In genomic region chr11:32775908-32776307, GRCh38 we compare ENCODE assay signal across 13 cellular contexts. TPM values are rescaled to one million over a fixed set of nuclear protein-coding genes. Genes with fewer than 3 reads are reported as not detected.
DNase-seq lines count a peak whose midpoint lies in the region; ATAC-seq and TF ChIP-seq lines count a peak whose summit lies in the region.
"Had no signal": no experiment of that assay in that cellular context is flagged by ENCODE, and none has a peak within 500 bp of the region (broad histone marks: within the 10 kb centered on the region; RNA-seq: fewer than 3 reads in every experiment).

No MANE protein-coding gene starts in this region.

- no peaks in the 10 kb centered on the region for H3K36me3 Mint-ChIP-seq in activated naive CD4-positive, alpha-beta T cell treated with anti-CD3 and anti-CD28 coated beads, Interleukin-2, amount 50 U/mL, for 24 hours
- no peaks in the 10 kb centered on the region for H3K36me3 Mint-ChIP-seq in activated B cell treated with CpG ODN at 0.5 μM for 24 hours (ENCODE audit: low read depth)
- H3K36me3 Mint-ChIP-seq in stimulated activated naive B cell treated with anti-CD40 and anti-IgM and Interleukin-4, amounts not matched to agents 10 μg/mL and 1 μg/mL and 100 μg/mL, for 72 hours = no peaks in the 10 kb centered on the region

- H3K4me3 Mint-ChIP-seq in activated naive CD4-positive, alpha-beta T cell treated with anti-CD3 and anti-CD28 coated beads, Interleukin-2, amount 50 U/mL, for 24 hours = peak overlapping the region; percentile 31
- peak overlapping the region; percentile 64 for H3K4me3 Mint-ChIP-seq in activated B cell treated with CpG ODN at 0.5 μM for 24 hours
- H3K4me3 Mint-ChIP-seq in stimulated activated naive B cell treated with anti-CD40 and anti-IgM and Interleukin-4, amounts not matched to agents 10 μg/mL and 1 μg/mL and 100 μg/mL, for 72 hours = peak overlapping the region; percentile 56 to 81

- DNase-seq in activated naive CD4-positive, alpha-beta T cell treated with Interleukin-2 at 50 U/mL for 16 hours = no peak
- no peak for DNase-seq in activated B cell treated with CpG ODN at 0.5 μM for 24 hours
- DNase-seq in stimulated activated naive B cell treated with anti-CD40 and anti-IgM and Interleukin-4, amounts not matched to agents 10 μg/mL and 1 μg/mL and 100 μg/mL, for 72 hours = no peak
- no peak for DNase-seq in midbrain (lab: John Stamatoyannopoulos, UW)
- DNase-seq: DMS53, NCI-H1092 treated with DMSO at 0.1 percent for 48 hours, RPMI8226 had no signal

- POLR2A ChIA-PET in activated B cell treated with CpG ODN at 0.5 μM for 24 hours (lab: Charles Lee) = no interaction called here

- H3K27ac Mint-ChIP-seq in activated naive CD4-positive, alpha-beta T cell treated with anti-CD3 and anti-CD28 coated beads, Interleukin-2, amount 50 U/mL, for 24 hours = no peak overlapping the region
- peak overlapping the region; percentile 13 for H3K27ac Mint-ChIP-seq in activated B cell treated with CpG ODN at 0.5 μM for 24 hours
- H3K27ac Mint-ChIP-seq in stimulated activated naive B cell treated with anti-CD40 and anti-IgM and Interleukin-4, amounts not matched to agents 10 μg/mL and 1 μg/mL and 100 μg/mL, for 72 hours = peak overlapping the region; percentile 2

- intact Hi-C loops in activated B cell treated with CpG ODN at 0.5 μM for 24 hours (cut with micrococcal nuclease) = no loop called here

- peaks cover 12% of the 10 kb centered on the region for H3K4me1 Mint-ChIP-seq in activated naive CD4-positive, alpha-beta T cell treated with anti-CD3 and anti-CD28 coated beads, Interleukin-2, amount 50 U/mL, for 24 hours
- H3K4me1 Mint-ChIP-seq in activated B cell treated with CpG ODN at 0.5 μM for 24 hours = peaks cover 23% of the 10 kb centered on the region
- H3K4me1 Mint-ChIP-seq in stimulated activated naive B cell treated with anti-CD40 and anti-IgM and Interleukin-4, amounts not matched to agents 10 μg/mL and 1 μg/mL and 100 μg/mL, for 72 hours = peaks cover 18 to 37% of the 10 kb centered on the region in 2 donors

- H3K9me3 Mint-ChIP-seq in activated naive CD4-positive, alpha-beta T cell treated with anti-CD3 and anti-CD28 coated beads, Interleukin-2, amount 50 U/mL, for 24 hours = no peaks in the 10 kb centered on the region
- H3K9me3 Mint-ChIP-seq in activated B cell treated with CpG ODN at 0.5 μM for 24 hours = no peaks in the 10 kb centered on the region
- no peaks in the 10 kb centered on the region for H3K9me3 Mint-ChIP-seq in stimulated activated naive B cell treated with anti-CD40 and anti-IgM and Interleukin-4, amounts not matched to agents 10 μg/mL and 1 μg/mL and 100 μg/mL, for 72 hours

- no peaks in the 10 kb centered on the region for H3K27me3 Mint-ChIP-seq in activated naive CD4-positive, alpha-beta T cell treated with anti-CD3 and anti-CD28 coated beads, Interleukin-2, amount 50 U/mL, for 24 hours
- no peaks in the 10 kb centered on the region for H3K27me3 Mint-ChIP-seq in activated B cell treated with CpG ODN at 0.5 μM for 24 hours
- H3K27me3 Mint-ChIP-seq in stimulated activated naive B cell treated with anti-CD40 and anti-IgM and Interleukin-4, amounts not matched to agents 10 μg/mL and 1 μg/mL and 100 μg/mL, for 72 hours = no peaks in the 10 kb centered on the region

- ATAC-seq in HG02678 (IDR thresholded peaks at IDR 0.05; ENCODE audit: unreplicated experiment) = peak; percentile 47
- no peak for ATAC-seq in activated B cell treated with CpG ODN at 0.5 μM for 24 hours (ENCODE audit: low read depth)
- ATAC-seq in stimulated activated naive B cell treated with anti-CD40 and anti-IgM and Interleukin-4, amounts not matched to agents 10 μg/mL and 1 μg/mL and 100 μg/mL, for 72 hours (replicated peaks) = no peak
- no peak for ATAC-seq in HG02763 (IDR thresholded peaks at IDR 0.05; ENCODE audit: unreplicated experiment)
- no peak for ATAC-seq in GM19023 (IDR thresholded peaks at IDR 0.05; ENCODE audit: unreplicated experiment)

- TF ChIP-seq CTCF in activated B cell treated with CpG ODN at 0.5 μM for 24 hours (IDR thresholded peaks at IDR 0.05) = no peak

- CTCF ChIA-PET in activated B cell treated with CpG ODN at 0.5 μM for 24 hours (lab: Charles Lee) = no interaction called here

RNA-seq across cellular contexts. Expression of gene CCDC73, which starts 18.6 kb away (rescaled TPM):
- 0.07 TPM in 1 of 2 replicates, not detected in the other for total RNA-seq in activated B cell treated with CpG ODN at 0.5 μM for 24 hours
- total RNA-seq: HT1080, vagina had no signal

RNA-seq across cellular contexts. Expression of gene PRRG4, which starts 53.8 kb away (rescaled TPM):
- total RNA-seq in activated B cell treated with CpG ODN at 0.5 μM for 24 hours = 0.17 and 0.33 TPM in 2 replicates
